In the genomic region with DNA sequence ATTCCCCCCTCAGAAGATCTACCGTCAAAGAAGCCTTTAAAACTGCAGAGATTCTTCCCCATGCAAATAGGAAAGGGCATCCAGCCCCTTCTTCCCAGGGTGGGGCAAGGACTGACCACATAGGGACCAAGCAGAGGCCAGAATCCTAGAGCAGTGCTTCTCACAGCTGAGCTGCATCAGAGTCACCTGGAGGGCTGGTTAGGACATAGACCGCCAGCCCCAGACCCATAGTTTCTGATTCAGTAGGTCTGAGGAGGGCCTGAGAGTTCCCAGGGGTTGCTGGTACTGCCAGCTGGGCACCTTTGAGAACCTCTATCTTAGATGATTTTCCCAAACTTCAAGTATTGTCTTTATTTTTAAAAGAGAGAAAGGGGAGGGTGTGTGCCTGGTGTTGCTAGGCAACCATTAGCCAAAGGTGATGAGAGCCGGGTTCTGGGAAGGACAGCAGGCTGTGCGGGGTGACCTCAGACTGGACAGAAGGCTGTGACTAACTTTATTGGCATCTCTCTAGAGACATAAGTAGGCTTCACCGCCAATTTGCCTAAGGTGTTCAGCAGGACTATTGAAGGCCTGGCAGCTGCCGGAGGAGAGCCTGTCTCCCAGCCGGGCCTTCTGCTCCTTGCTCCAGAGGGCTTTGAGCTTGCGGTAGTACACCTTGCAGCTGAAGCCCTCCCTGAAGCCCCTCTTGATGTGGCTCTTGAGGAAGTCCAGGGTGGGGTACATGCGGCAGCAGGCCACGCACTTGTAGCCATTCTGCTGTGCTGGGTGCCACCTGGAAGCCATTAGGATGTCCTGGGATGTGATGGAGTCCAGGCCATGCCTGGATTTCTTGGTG, we compare ENCODE assay signal across 15 cellular contexts. TPM values are rescaled to one million over a fixed set of nuclear protein-coding genes. Genes with fewer than 3 reads are reported as not detected.
DNase-seq lines count a peak whose midpoint lies in the region; ATAC-seq, FAIRE-seq and TF ChIP-seq lines count a peak whose summit lies in the region.
"Had no signal": no experiment of that assay in that cellular context is flagged by ENCODE, and none has a peak within 500 bp of the region (broad histone marks: within the 10 kb centered on the region; RNA-seq: fewer than 3 reads in every experiment).

No MANE protein-coding gene starts in this region.

- no peak overlapping the region for H2BK120ac ChIP-seq in trophoblast cell (ENCODE audit: insufficient read depth, low read length, poor library complexity)

- peak; percentile 95 for ATAC-seq in PC-3
- ATAC-seq in HG02970 (IDR thresholded peaks at IDR 0.05; ENCODE audit: low FRiP score, unreplicated experiment): no peak
- ATAC-seq: naive thymus-derived CD8-positive, alpha-beta T cell had no signal

- H4K8ac ChIP-seq in trophoblast cell (ENCODE audit: low read depth, low read length): peak overlapping the region; percentile 9

- H2BK5ac ChIP-seq in trophoblast cell (ENCODE audit: low read depth, low read length, poor library complexity): no peak overlapping the region

- no peaks in the 10 kb centered on the region for H3K27me3 Mint-ChIP-seq in chondrocyte (ENCODE audit: low read depth)
- H3K27me3 Mint-ChIP-seq: activated naive CD8-positive, alpha-beta T cell treated with anti-CD3 and anti-CD28 coated beads for 36 hours; CD8-positive, alpha-beta memory T cell; naive thymus-derived CD8-positive, alpha-beta T cell had no signal

- POLR2A ChIA-PET in PC-3 (lab: Charles Lee; ENCODE audit: unreplicated experiment): interaction anchor here (0.6 kb wide), 1 partner anchor 11 kb away, joined by 3 read pairs; no protein-coding TSS in a partner anchor

- H3K79me2 ChIP-seq in PC-3 (ENCODE audit: low read length) (no peaks in the 10 kb centered on the region), trophoblast cell (ENCODE audit: control insufficient read depth, insufficient read depth, low read length, poor library complexity) (no peaks in the 10 kb centered on the region)

- H2BK12ac ChIP-seq in trophoblast cell (ENCODE audit: low read length): peak overlapping the region; percentile 47

- peak overlapping the region; percentile 12 for H3K18ac ChIP-seq in trophoblast cell (ENCODE audit: low read length)

- intact Hi-C loops in PC-3 (cut with micrococcal nuclease): no loop called here

- peak; percentile 92 for DNase-seq in H54 (ENCODE audit: insufficient read length, low spot score)
- DNase-seq in PC-3: peak; percentile 94
- DNase-seq in chondrocyte (ENCODE audit: low spot score): no peak
- DNase-seq in trophoblast cell: peak; percentile 91 to 94
- no peak for DNase-seq in effector CD4-positive, alpha-beta T cell
- DNase-seq in DMS79 treated with DMSO at 0.1 percent for 48 hours (lab: John Stamatoyannopoulos, UW): no peak
- no peak for DNase-seq in NCI-H2029 (lab: John Stamatoyannopoulos, UW)
- DNase-seq: activated naive CD8-positive, alpha-beta T cell treated with anti-CD3 and anti-CD28 coated beads for 36 hours; CD8-positive, alpha-beta memory T cell; immature natural killer cell; Right ventricle myocardium superior had no signal

- no peak overlapping the region for H3K4ac ChIP-seq in trophoblast cell (ENCODE audit: low read depth, low read length)

- no peak overlapping the region for H3K23ac ChIP-seq in trophoblast cell (ENCODE audit: low read length)

- peak overlapping the region; percentile 20 for H2AK5ac ChIP-seq in trophoblast cell (ENCODE audit: low read length)

- H3K4me2 ChIP-seq in PC-3 (ENCODE audit: low read length) (peak overlapping the region; percentile 23), trophoblast cell (ENCODE audit: low read length) (peak overlapping the region; percentile 5)

- H3K9me3 ChIP-seq in PC-3 (ENCODE audit: low read length) (no peaks in the 10 kb centered on the region), trophoblast cell (ENCODE audit: insufficient read depth, low read depth, low read length) (no peaks in the 10 kb centered on the region)

- H3K4me3 ChIP-seq in PC-3 (ENCODE audit: low read length) (no peak overlapping the region), trophoblast cell (ENCODE audit: low read depth, low read length) (no peak overlapping the region)

- no peak overlapping the region for H4K91ac ChIP-seq in trophoblast cell (ENCODE audit: low read depth, low read length)

- peak; percentile 57 for FAIRE-seq in H54 (lab: Jason Lieb, UNC)

- no peaks in the 10 kb centered on the region for H3F3A ChIP-seq in PC-3 (ENCODE audit: low read length, unreplicated experiment)

- CTCF ChIA-PET in PC-3 (lab: Charles Lee): interaction anchor here (0.5 kb wide), 1 partner anchor 8 kb away, joined by 3 read pairs; no protein-coding TSS in a partner anchor

- peak overlapping the region; percentile 17 for H3K14ac ChIP-seq in trophoblast cell (ENCODE audit: low read length)

- H3K27ac Mint-ChIP-seq in chondrocyte (ENCODE audit: unreplicated experiment): peak overlapping the region; percentile 51
- H3K27ac Mint-ChIP-seq: activated naive CD8-positive, alpha-beta T cell treated with anti-CD3 and anti-CD28 coated beads for 36 hours; CD8-positive, alpha-beta memory T cell; naive thymus-derived CD8-positive, alpha-beta T cell had no signal

- H3K79me1 ChIP-seq in trophoblast cell (ENCODE audit: low read length): peaks cover 2% of the 10 kb centered on the region

- peaks cover 2% of the 10 kb centered on the region for H3K36me3 Mint-ChIP-seq in chondrocyte (ENCODE audit: low read depth)
- H3K36me3 Mint-ChIP-seq: activated naive CD8-positive, alpha-beta T cell treated with anti-CD3 and anti-CD28 coated beads for 36 hours; CD8-positive, alpha-beta memory T cell; immature natural killer cell; naive thymus-derived CD8-positive, alpha-beta T cell had no signal

- WGBS in trophoblast cell (ENCODE audit: extremely low coverage, insufficient coverage, insufficient read length): no CpG with 5 or more reads among the region's 10 CpGs

- no peak for TF ChIP-seq POLR2A in H54 (IDR thresholded peaks at IDR 0.05; ENCODE audit: low read depth, low read length)

- H3K36me3 ChIP-seq in PC-3 (ENCODE audit: low read depth, low read length): no peaks in the 10 kb centered on the region
- H3K36me3 ChIP-seq in trophoblast cell (ENCODE audit: control insufficient read depth in 1 of 2, insufficient read depth in 2 of 2, low read length in 2 of 2): peaks cover 2 to 5% of the 10 kb centered on the region in 2 experiments

- H4K20me1 ChIP-seq in PC-3 (ENCODE audit: low read length): no peaks in the 10 kb centered on the region

- no peak overlapping the region for H4K12ac ChIP-seq in trophoblast cell (ENCODE audit: low read depth, low read length)

- peaks cover 28% of the 10 kb centered on the region for H3K4me1 ChIP-seq in PC-3 (ENCODE audit: insufficient read depth, low read length)
- peaks cover 13 to 14% of the 10 kb centered on the region in 2 experiments for H3K4me1 ChIP-seq in trophoblast cell (ENCODE audit: control insufficient read depth in 1 of 2, insufficient read depth in 2 of 2, low read length in 2 of 2)

- H3K27me3 ChIP-seq in PC-3 (ENCODE audit: low read length) (no peaks in the 10 kb centered on the region), trophoblast cell (ENCODE audit: insufficient read depth, low read length) (no peaks in the 10 kb centered on the region)

- no peak overlapping the region for H2AFZ ChIP-seq in PC-3 (ENCODE audit: low read length)
- H2AFZ ChIP-seq in trophoblast cell (ENCODE audit: insufficient read depth, low read length, poor library complexity): no peak overlapping the region

- BruUV-seq in PC-3 (replicated peaks; lab: Mats Ljungman, UMichigan): no TSS peak

- no peak overlapping the region for H3K4me3 Mint-ChIP-seq in chondrocyte (ENCODE audit: unreplicated experiment)
- H3K4me3 Mint-ChIP-seq: activated naive CD8-positive, alpha-beta T cell treated with anti-CD3 and anti-CD28 coated beads for 36 hours; CD8-positive, alpha-beta memory T cell; immature natural killer cell; naive thymus-derived CD8-positive, alpha-beta T cell had no signal

- no peak for TF ChIP-seq CTCF in PC-3 (conservative IDR thresholded peaks at IDR 0.05; ENCODE audit: low read depth, low read length)
- no peak for TF ChIP-seq CTCF in chondrocyte (IDR thresholded peaks at IDR 0.05)

- H3K9me2 ChIP-seq in PC-3 (replicated peaks; ENCODE audit: low read length): no peaks in the 10 kb centered on the region

- H3K4me1 Mint-ChIP-seq in chondrocyte (ENCODE audit: low read depth): peaks cover 19% of the 10 kb centered on the region
- H3K4me1 Mint-ChIP-seq: activated naive CD8-positive, alpha-beta T cell treated with anti-CD3 and anti-CD28 coated beads for 36 hours; CD8-positive, alpha-beta memory T cell had no signal

- H3K9ac ChIP-seq in PC-3 (ENCODE audit: low read length): no peak overlapping the region
- no peak overlapping the region for H3K9ac ChIP-seq in trophoblast cell (ENCODE audit: low read length)

- H3K9me3 Mint-ChIP-seq in chondrocyte (ENCODE audit: low read depth): no peaks in the 10 kb centered on the region
- H3K9me3 Mint-ChIP-seq: activated naive CD8-positive, alpha-beta T cell treated with anti-CD3 and anti-CD28 coated beads for 36 hours; CD8-positive, alpha-beta memory T cell; immature natural killer cell; naive thymus-derived CD8-positive, alpha-beta T cell had no signal

- H3K27ac ChIP-seq in PC-3 (ENCODE audit: low read length) (no peak overlapping the region), trophoblast cell (ENCODE audit: low read depth, low read length) (no peak overlapping the region)
- H3K27ac ChIP-seq: VCaP had no signal

RNA-seq across cellular contexts. Expression of gene SPATA46, which starts 2.9 kb away (rescaled TPM):
- not detected in 2 replicates for total RNA-seq in PC-3 (2014; rRNA removed)
- not detected in 3 replicates for total RNA-seq in chondrocyte
- not detected in 2 replicates for polyA plus RNA-seq in trophoblast cell (2013)
- total RNA-seq: activated naive CD8-positive, alpha-beta T cell treated with anti-CD3 and anti-CD28 coated beads for 36 hours; CD8-positive, alpha-beta memory T cell; dermis microvascular lymphatic vessel endothelial cell; naive thymus-derived CD8-positive, alpha-beta T cell; Right ventricle myocardium superior had no signal
- polyA plus RNA-seq: CD8-positive, alpha-beta memory T cell; naive thymus-derived CD8-positive, alpha-beta T cell had no signal

RNA-seq across cellular contexts. Expression of gene C1orf226, which starts 7.8 kb away (rescaled TPM):
- total RNA-seq in PC-3 (2014; rRNA removed) (2.6 and 4.3 TPM in 2 replicates), chondrocyte (5.9 to 6.4 TPM (median 6.1 TPM) in 3 replicates)
- polyA plus RNA-seq in trophoblast cell (2013): 4.0 and 4.6 TPM in 2 replicates
- polyA plus RNA-seq: CD8-positive, alpha-beta memory T cell; immature natural killer cell; naive thymus-derived CD8-positive, alpha-beta T cell had no signal

RNA-seq across cellular contexts. Expression of gene SH2D1B, which starts 38.2 kb away (rescaled TPM):
- 0.04 TPM in 1 of 2 replicates, not detected in the other for total RNA-seq in PC-3 (2014; rRNA removed)
- total RNA-seq in chondrocyte: not detected in 3 replicates
- not detected in 2 replicates for polyA plus RNA-seq in trophoblast cell (2013)
- total RNA-seq: activated naive CD8-positive, alpha-beta T cell treated with anti-CD3 and anti-CD28 coated beads for 36 hours; CD8-positive, alpha-beta memory T cell; dermis microvascular lymphatic vessel endothelial cell had no signal

Comparison
In these comparisons a context has a peak if more than half of its experiments do, and no peak if none do; other contexts are left out.
1. DNase-seq: peak in H54 (single experiment), PC-3 (single experiment) and trophoblast cell (2 of 2); none in chondrocyte (single experiment), effector CD4-positive, alpha-beta T cell (single experiment), DMS79 treated with DMSO at 0.1 percent for 48 hours (single experiment) and NCI-H2029 (single experiment).